28 cellular contexts compared by ENCODE assay signal in genomic region chr14:20215196-20215595, GRCh38. TPM values are rescaled to one million over a fixed set of nuclear protein-coding genes. Genes with fewer than 3 reads are reported as not detected.
DNase-seq lines count a peak whose midpoint lies in the region; ATAC-seq, FAIRE-seq and TF ChIP-seq lines count a peak whose summit lies in the region.
"Had no signal": no experiment of that assay in that cellular context is flagged by ENCODE, and none has a peak within 500 bp of the region (broad histone marks: within the 10 kb centered on the region; RNA-seq: fewer than 3 reads in every experiment).

No MANE protein-coding gene starts in this region.

- no peak overlapping the region for H2BK15ac ChIP-seq in IMR-90 (ENCODE audit: low read depth, low read length)

- H3K23ac ChIP-seq in IMR-90 (ENCODE audit: low read depth, low read length) = no peak overlapping the region

- TF ChIP-seq EP300 in HepG2 (IDR thresholded peaks at IDR 0.05; ENCODE audit: low read depth in 2 of 2, low read length in 2 of 2) (no peak), HepG2 (CRISPR knock-in tag; IDR thresholded peaks at IDR 0.05; ENCODE audit: borderline replicate concordance) (no peak)

- POLR2A ChIA-PET in HepG2 (lab: Yijun Ruan, JAX) (no interaction called here), IMR-90 (lab: Charles Lee; ENCODE audit: unreplicated experiment) (no interaction called here)

- no peak overlapping the region for H3K56ac ChIP-seq in IMR-90 (ENCODE audit: extremely low read depth, insufficient read depth, low read length)

- H3K9ac ChIP-seq in HepG2 (ENCODE audit: insufficient read depth, low read depth, low read length) (no peak overlapping the region), IMR-90 (ENCODE audit: low read depth, low read length) (no peak overlapping the region)

- CTCF ChIA-PET in HepG2 (lab: Yijun Ruan, JAX; ENCODE audit: low intra/inter-chr PET ratio, low total read pairs) (no interaction called here), IMR-90 (lab: Yijun Ruan, JAX) (interaction anchor here (0.6 kb wide), 1 partner anchor 276 kb away, joined by 3 read pairs; no protein-coding TSS in a partner anchor)

- no peak for TF ChIP-seq POLR2A in HepG2 (IDR thresholded peaks at IDR 0.05; ENCODE audit: insufficient read depth in 1 of 2, low read depth in 2 of 2, low read length in 2 of 2)
- TF ChIP-seq POLR2A in right lobe of liver (IDR thresholded peaks at IDR 0.05) = no peak
- TF ChIP-seq POLR2A in IMR-90 (IDR thresholded peaks at IDR 0.05; ENCODE audit: low read depth, low read length) = no peak

- no peak overlapping the region for H4K91ac ChIP-seq in IMR-90 (ENCODE audit: insufficient read depth, low read depth, low read length)

- H4K8ac ChIP-seq in IMR-90 (ENCODE audit: low read depth in 2 of 2, low read length in 2 of 2) = no peak overlapping the region

- in situ Hi-C loops in HepG2 (cut with HindIII; ENCODE audit: extremely low pct_ligation_motif_present, low pct_unique_long_range_greater_than_20kb) (no loop called here), IMR-90 (cut with MboI; ENCODE audit: low sequenced_read_pairs) (no loop called here)

- no peak overlapping the region for H3K4me2 ChIP-seq in HepG2 (ENCODE audit: low read depth, low read length)
- H3K4me2 ChIP-seq in IMR-90 (ENCODE audit: low read depth, low read length) = no peak overlapping the region

- no peaks in the 10 kb centered on the region for H3K36me3 ChIP-seq in HepG2 (replicated peaks in 1 of 2; ENCODE audit: control insufficient read depth in 1 of 2, insufficient read depth in 2 of 2, low read length in 2 of 2)
- no peaks in the 10 kb centered on the region for H3K36me3 ChIP-seq in right lobe of liver
- H3K36me3 ChIP-seq in IMR-90 (ENCODE audit: control insufficient read depth, insufficient read depth, low read length) = no peaks in the 10 kb centered on the region
- H3K36me3 ChIP-seq: BE2C, MG63 had no signal

- H2AK9ac ChIP-seq in IMR-90 (replicated peaks; ENCODE audit: low read depth, low read length, poor library complexity) = no peak overlapping the region

- TF ChIP-seq RAD21 in HepG2 (CRISPR knock-in tag; IDR thresholded peaks at IDR 0.05) (no peak), IMR-90 (IDR thresholded peaks at IDR 0.05; ENCODE audit: low read length) (no peak)

- H3K27ac ChIP-seq in HepG2 (ENCODE audit: extremely low read length, insufficient read depth, low read length) (no peak overlapping the region), right lobe of liver (no peak overlapping the region), IMR-90 (ENCODE audit: insufficient read depth, low read length) (no peak overlapping the region), dorsolateral prefrontal cortex (no peak overlapping the region)
- H3K27ac ChIP-seq: 22Rv1, RWPE1, SK-N-MC had no signal

- dilution Hi-C loops in IMR-90 (cut with HindIII; ENCODE audit: low sequenced_read_pairs, unreplicated experiment) = no loop called here

- H3K79me2 ChIP-seq in HepG2 (ENCODE audit: insufficient read depth, low read length) = no peaks in the 10 kb centered on the region

- no peak overlapping the region for H4K5ac ChIP-seq in IMR-90 (ENCODE audit: low read depth, low read length)

- H3K4me3 ChIP-seq in HepG2 (replicated peaks in 1 of 3; ENCODE audit: insufficient read depth in 1 of 3, low read depth in 2 of 3, low read length in 3 of 3) (no peak overlapping the region), right lobe of liver (no peak overlapping the region), IMR-90 (ENCODE audit: insufficient read depth, low read depth, low read length) (no peak overlapping the region), choroid plexus epithelial cell (ENCODE audit: low read depth, low read length) (no peak overlapping the region), dorsolateral prefrontal cortex (no peak overlapping the region)
- H3K4me3 ChIP-seq: MG63, SK-N-MC had no signal

- no peak overlapping the region for H3K18ac ChIP-seq in IMR-90 (ENCODE audit: low read depth, low read length)

- peaks cover 6% of the 10 kb centered on the region; the same call in 1 of the 2 replicates for H3K4me1 ChIP-seq in HepG2 (ENCODE audit: insufficient read depth, low read length)
- H3K4me1 ChIP-seq in right lobe of liver = no peaks in the 10 kb centered on the region
- H3K4me1 ChIP-seq in IMR-90 (ENCODE audit: control insufficient read depth, insufficient read depth, low read length) = no peaks in the 10 kb centered on the region
- H3K4me1 ChIP-seq: BE2C had no signal

- no peaks in the 10 kb centered on the region for H3K9me1 ChIP-seq in IMR-90 (ENCODE audit: insufficient read depth, low read length)

- H2AK5ac ChIP-seq in IMR-90 (ENCODE audit: low read depth, low read length) = no peak overlapping the region

- TF ChIP-seq CTCF in HepG2 (CRISPR knock-in tag; IDR thresholded peaks at IDR 0.05) (no peak), right lobe of liver (IDR thresholded peaks at IDR 0.05) (no peak), IMR-90 (conservative IDR thresholded peaks at IDR 0.05; ENCODE audit: low read depth, low read length) (no peak), choroid plexus epithelial cell (conservative IDR thresholded peaks at IDR 0.05; ENCODE audit: low read depth, low read length) (no peak), dorsolateral prefrontal cortex (IDR thresholded peaks at IDR 0.05 in 54 of 56, conservative IDR thresholded peaks at IDR 0.05 in 2 of 56; ENCODE audit: low read depth in 1 of 56, partially characterized antibody in 56 of 56) (no peak)

- ATAC-seq in HepG2 = no peak
- no peak for ATAC-seq in right lobe of liver
- ATAC-seq in IMR-90 (ENCODE audit: low read depth) = no peak
- no peak for ATAC-seq in GM21447 (IDR thresholded peaks at IDR 0.05; ENCODE audit: unreplicated experiment)

- H2BK120ac ChIP-seq in IMR-90 (ENCODE audit: low read depth, low read length) = no peak overlapping the region

- 8% methylated on average over 2 of the region's 2 CpGs for WGBS in HepG2 (ENCODE audit: low lambda C conversion rate)
- 15% methylated on average over 2 of the region's 2 CpGs for WGBS in right lobe of liver (ENCODE audit: insufficient coverage, low coverage, low lambda C conversion rate, missing lambda C conversion rate)
- no CpG with 5 or more reads among the region's 2 CpGs for WGBS in IMR-90 (ENCODE audit: extremely low coverage in 2 of 2, insufficient read length in 1 of 2), 2 experiments

- no peak for DNase-seq in HepG2 (ENCODE audit: low spot score)
- no peak for DNase-seq in right lobe of liver
- no peak for DNase-seq in IMR-90
- peak; percentile 1 for DNase-seq in choroid plexus epithelial cell (ENCODE audit: low read depth)
- peak; percentile 13 for DNase-seq in stromal cell of bone marrow (ENCODE audit: low read depth)
- no peak for DNase-seq in dorsolateral prefrontal cortex
- DNase-seq in SIG-M5 (lab: John Stamatoyannopoulos, UW) = no peak
- DNase-seq: BE2C; CD8-positive, alpha-beta memory T cell; DMS 273 treated with DMSO at 0.1 percent for 48 hours; DMS79; GOT3; HCEC 1CT; KBM-7; MG63; NCI-H1105 treated with DMSO at 0.1 percent for 48 hours; NCI-H2081 treated with DMSO at 0.1 percent for 48 hours; NCI-H2171; NCI-H226; NCI-H510A; NCI-H69; SHP77; SW 1271 had no signal

- H3K9me3 ChIP-seq in HepG2 (ENCODE audit: low read length) (no peaks in the 10 kb centered on the region), right lobe of liver (no peaks in the 10 kb centered on the region), IMR-90 (ENCODE audit: control insufficient read depth, insufficient read depth, low read length) (no peaks in the 10 kb centered on the region)
- H3K9me3 ChIP-seq: BE2C had no signal

- H2BK20ac ChIP-seq in IMR-90 (ENCODE audit: low read depth, low read length) = no peak overlapping the region

- no peak overlapping the region for H2BK5ac ChIP-seq in IMR-90 (ENCODE audit: low read depth, low read length, poor library complexity, severe bottlenecking)

- H3K4ac ChIP-seq in IMR-90 (ENCODE audit: low read depth, low read length) = no peak overlapping the region

- no peaks in the 10 kb centered on the region for H3K79me1 ChIP-seq in IMR-90 (ENCODE audit: low read depth in 1 of 2, low read length in 2 of 2)

- no peaks in the 10 kb centered on the region for H4K20me1 ChIP-seq in HepG2 (ENCODE audit: insufficient read depth, low read length)
- no peaks in the 10 kb centered on the region for H4K20me1 ChIP-seq in IMR-90 (ENCODE audit: insufficient read depth, low read length)

- H2AFZ ChIP-seq in HepG2 (ENCODE audit: low read length) (no peak overlapping the region), IMR-90 (replicated peaks; ENCODE audit: low read length, poor library complexity) (no peak overlapping the region)

- no TSS peak for BruUV-seq in HepG2 (replicated peaks; lab: Mats Ljungman, UMichigan)
- BruUV-seq in IMR-90 (replicated peaks; lab: Mats Ljungman, UMichigan) = no TSS peak

- H3K27me3 ChIP-seq in HepG2 (ENCODE audit: control insufficient read depth in 1 of 2, insufficient read depth in 2 of 2, low read length in 2 of 2) (no peaks in the 10 kb centered on the region), right lobe of liver (no peaks in the 10 kb centered on the region), IMR-90 (ENCODE audit: control insufficient read depth, insufficient read depth, low read length) (no peaks in the 10 kb centered on the region), dorsolateral prefrontal cortex (peaks cover 0 to 24% (median 3%) of the 10 kb centered on the region in 45 donors)
- H3K27me3 ChIP-seq: BE2C, MG63 had no signal

- no peak overlapping the region for H3K14ac ChIP-seq in IMR-90 (replicated peaks; ENCODE audit: low read depth, low read length)

- intact Hi-C loops in HepG2 (cut with micrococcal nuclease; ENCODE audit: unreplicated experiment) (no loop called here), right lobe of liver (cut with DNase I) (no loop called here), IMR-90 (cut with micrococcal nuclease) (no loop called here), dorsolateral prefrontal cortex (cut with DNase I) (no loop called here)

- FAIRE-seq in HepG2 (lab: Jason Lieb, UNC) = no peak

RNA-seq across cellular contexts. Expression of gene OR11H6, which starts 8.3 kb away (rescaled TPM):
- total RNA-seq in HepG2 (2016; rRNA removed; fragmentation: Illumina TruSeq; extraction: Trizol) (not detected in 2 replicates), right lobe of liver (not detected), IMR-90 (2012; rRNA removed) (not detected in 2 replicates), dorsolateral prefrontal cortex (not detected)
- total RNA-seq in HepG2 (2016; cell fraction: cytosol; rRNA removed; fragmentation: Illumina TruSeq; extraction: Trizol; ENCODE audit: low read depth) = not detected in 2 replicates
- not detected in 2 replicates for total RNA-seq in HepG2 (2016; cell fraction: insoluble cytoplasmic fraction; rRNA removed; fragmentation: Illumina TruSeq; extraction: Trizol)
- not detected in 2 replicates for total RNA-seq in HepG2 (2016; cell fraction: membrane; rRNA removed; fragmentation: Illumina TruSeq; extraction: Trizol)
- not detected in 2 replicates for total RNA-seq in HepG2 (2016; cell fraction: nucleus; rRNA removed; fragmentation: Illumina TruSeq; extraction: Trizol)
- polyA plus RNA-seq in HepG2 (2011; rRNA removed) (not detected in 2 replicates), IMR-90 (2012; rRNA removed) (not detected in 2 replicates)
- polyA plus RNA-seq in HepG2 (2011; cell fraction: cytosol; rRNA removed) = not detected in 2 replicates
- not detected in 2 replicates for polyA plus RNA-seq in HepG2 (2011; cell fraction: nucleus; rRNA removed)
- polyA plus RNA-seq in HepG2 (2012) = not detected in 2 replicates
- polyA plus RNA-seq in HepG2 (2016; cell fraction: cytosol; fragmentation: Illumina TruSeq; extraction: Trizol; ENCODE audit: low read depth) = not detected in 2 replicates
- not detected in 2 replicates for polyA plus RNA-seq in HepG2 (2016; cell fraction: insoluble cytoplasmic fraction; fragmentation: Illumina TruSeq; extraction: Trizol; ENCODE audit: low read depth)
- not detected in 2 replicates for polyA plus RNA-seq in HepG2 (2016; cell fraction: membrane; fragmentation: Illumina TruSeq; extraction: Trizol; ENCODE audit: low read depth)
- not detected in 2 replicates for polyA plus RNA-seq in HepG2 (2016; cell fraction: nucleus; fragmentation: Illumina TruSeq; extraction: Trizol; ENCODE audit: insufficient read depth, low read depth)
- polyA minus RNA-seq in HepG2 (2011; rRNA and poly(A)+ RNA removed; ENCODE audit: low replicate concordance) = not detected in 2 replicates
- not detected in 2 replicates for polyA minus RNA-seq in HepG2 (2011; cell fraction: cytosol; rRNA and poly(A)+ RNA removed)
- not detected in 2 replicates for polyA minus RNA-seq in HepG2 (2011; cell fraction: nucleus; rRNA and poly(A)+ RNA removed)
- not detected in 2 replicates for polyA plus RNA-seq in IMR-90 (2012; cell fraction: cytosol; rRNA removed)
- polyA plus RNA-seq in IMR-90 (2012; cell fraction: nucleus; rRNA removed; ENCODE audit: low replicate concordance) = not detected in 2 replicates
- total RNA-seq: CD8-positive, alpha-beta memory T cell had no signal
- polyA plus RNA-seq: CD14-positive monocyte; CD8-positive, alpha-beta memory T cell had no signal

RNA-seq across cellular contexts. Expression of gene OR11H7, which starts 13.6 kb away (rescaled TPM):
- total RNA-seq in HepG2 (2016; rRNA removed; fragmentation: Illumina TruSeq; extraction: Trizol) (not detected in 2 replicates), right lobe of liver (not detected), IMR-90 (2012; rRNA removed) (not detected in 2 replicates), dorsolateral prefrontal cortex (not detected)
- total RNA-seq in HepG2 (2016; cell fraction: cytosol; rRNA removed; fragmentation: Illumina TruSeq; extraction: Trizol; ENCODE audit: low read depth) = not detected in 2 replicates
- total RNA-seq in HepG2 (2016; cell fraction: insoluble cytoplasmic fraction; rRNA removed; fragmentation: Illumina TruSeq; extraction: Trizol) = not detected in 2 replicates
- total RNA-seq in HepG2 (2016; cell fraction: membrane; rRNA removed; fragmentation: Illumina TruSeq; extraction: Trizol) = not detected in 2 replicates
- not detected in 2 replicates for total RNA-seq in HepG2 (2016; cell fraction: nucleus; rRNA removed; fragmentation: Illumina TruSeq; extraction: Trizol)
- polyA plus RNA-seq in HepG2 (2011; rRNA removed) (not detected in 2 replicates), IMR-90 (2012; rRNA removed) (not detected in 2 replicates)
- not detected in 2 replicates for polyA plus RNA-seq in HepG2 (2011; cell fraction: cytosol; rRNA removed)
- polyA plus RNA-seq in HepG2 (2011; cell fraction: nucleus; rRNA removed) = not detected in 2 replicates
- not detected in 2 replicates for polyA plus RNA-seq in HepG2 (2012)
- polyA plus RNA-seq in HepG2 (2016; cell fraction: cytosol; fragmentation: Illumina TruSeq; extraction: Trizol; ENCODE audit: low read depth) = not detected in 2 replicates
- not detected in 2 replicates for polyA plus RNA-seq in HepG2 (2016; cell fraction: insoluble cytoplasmic fraction; fragmentation: Illumina TruSeq; extraction: Trizol; ENCODE audit: low read depth)
- polyA plus RNA-seq in HepG2 (2016; cell fraction: membrane; fragmentation: Illumina TruSeq; extraction: Trizol; ENCODE audit: low read depth) = not detected in 2 replicates
- polyA plus RNA-seq in HepG2 (2016; cell fraction: nucleus; fragmentation: Illumina TruSeq; extraction: Trizol; ENCODE audit: insufficient read depth, low read depth) = not detected in 2 replicates
- not detected in 2 replicates for polyA minus RNA-seq in HepG2 (2011; rRNA and poly(A)+ RNA removed; ENCODE audit: low replicate concordance)
- not detected in 2 replicates for polyA minus RNA-seq in HepG2 (2011; cell fraction: cytosol; rRNA and poly(A)+ RNA removed)
- not detected in 2 replicates for polyA minus RNA-seq in HepG2 (2011; cell fraction: nucleus; rRNA and poly(A)+ RNA removed)
- polyA plus RNA-seq in IMR-90 (2012; cell fraction: cytosol; rRNA removed) = not detected in 2 replicates
- not detected in 2 replicates for polyA plus RNA-seq in IMR-90 (2012; cell fraction: nucleus; rRNA removed; ENCODE audit: low replicate concordance)
- total RNA-seq: CD8-positive, alpha-beta memory T cell had no signal
- polyA plus RNA-seq: CD14-positive monocyte; CD8-positive, alpha-beta memory T cell had no signal

RNA-seq across cellular contexts. Expression of gene OR11H4, which starts 23.9 kb away (rescaled TPM):
- total RNA-seq in HepG2 (2016; rRNA removed; fragmentation: Illumina TruSeq; extraction: Trizol) (not detected in 2 replicates), right lobe of liver (not detected), IMR-90 (2012; rRNA removed) (not detected in 2 replicates), dorsolateral prefrontal cortex (not detected)
- total RNA-seq in HepG2 (2016; cell fraction: cytosol; rRNA removed; fragmentation: Illumina TruSeq; extraction: Trizol; ENCODE audit: low read depth) = not detected in 2 replicates
- total RNA-seq in HepG2 (2016; cell fraction: insoluble cytoplasmic fraction; rRNA removed; fragmentation: Illumina TruSeq; extraction: Trizol) = not detected in 2 replicates
- not detected in 2 replicates for total RNA-seq in HepG2 (2016; cell fraction: membrane; rRNA removed; fragmentation: Illumina TruSeq; extraction: Trizol)
- not detected in 2 replicates for total RNA-seq in HepG2 (2016; cell fraction: nucleus; rRNA removed; fragmentation: Illumina TruSeq; extraction: Trizol)
- polyA plus RNA-seq in HepG2 (2011; rRNA removed) (not detected in 2 replicates), IMR-90 (2012; rRNA removed) (not detected in 2 replicates)
- polyA plus RNA-seq in HepG2 (2011; cell fraction: cytosol; rRNA removed) = not detected in 2 replicates
- not detected in 2 replicates for polyA plus RNA-seq in HepG2 (2011; cell fraction: nucleus; rRNA removed)
- polyA plus RNA-seq in HepG2 (2012) = not detected in 2 replicates
- polyA plus RNA-seq in HepG2 (2016; cell fraction: cytosol; fragmentation: Illumina TruSeq; extraction: Trizol; ENCODE audit: low read depth) = not detected in 2 replicates
- polyA plus RNA-seq in HepG2 (2016; cell fraction: insoluble cytoplasmic fraction; fragmentation: Illumina TruSeq; extraction: Trizol; ENCODE audit: low read depth) = not detected in 2 replicates
- not detected in 2 replicates for polyA plus RNA-seq in HepG2 (2016; cell fraction: membrane; fragmentation: Illumina TruSeq; extraction: Trizol; ENCODE audit: low read depth)
- not detected in 2 replicates for polyA plus RNA-seq in HepG2 (2016; cell fraction: nucleus; fragmentation: Illumina TruSeq; extraction: Trizol; ENCODE audit: insufficient read depth, low read depth)
- not detected in 2 replicates for polyA minus RNA-seq in HepG2 (2011; rRNA and poly(A)+ RNA removed; ENCODE audit: low replicate concordance)
- not detected in 2 replicates for polyA minus RNA-seq in HepG2 (2011; cell fraction: cytosol; rRNA and poly(A)+ RNA removed)
- not detected in 2 replicates for polyA minus RNA-seq in HepG2 (2011; cell fraction: nucleus; rRNA and poly(A)+ RNA removed)
- polyA plus RNA-seq in IMR-90 (2012; cell fraction: cytosol; rRNA removed) = not detected in 2 replicates
- not detected in 2 replicates for polyA plus RNA-seq in IMR-90 (2012; cell fraction: nucleus; rRNA removed; ENCODE audit: low replicate concordance)
- total RNA-seq: CD8-positive, alpha-beta memory T cell had no signal
- polyA plus RNA-seq: CD14-positive monocyte; CD8-positive, alpha-beta memory T cell had no signal

RNA-seq across cellular contexts. Expression of gene OR11G2, which starts 24.5 kb away (rescaled TPM):
- total RNA-seq in HepG2 (2016; rRNA removed; fragmentation: Illumina TruSeq; extraction: Trizol) (not detected in 2 replicates), right lobe of liver (not detected), IMR-90 (2012; rRNA removed) (not detected in 2 replicates), dorsolateral prefrontal cortex (not detected)
- total RNA-seq in HepG2 (2016; cell fraction: cytosol; rRNA removed; fragmentation: Illumina TruSeq; extraction: Trizol; ENCODE audit: low read depth) = not detected in 2 replicates
- total RNA-seq in HepG2 (2016; cell fraction: insoluble cytoplasmic fraction; rRNA removed; fragmentation: Illumina TruSeq; extraction: Trizol) = not detected in 2 replicates
- not detected in 2 replicates for total RNA-seq in HepG2 (2016; cell fraction: membrane; rRNA removed; fragmentation: Illumina TruSeq; extraction: Trizol)
- not detected in 2 replicates for total RNA-seq in HepG2 (2016; cell fraction: nucleus; rRNA removed; fragmentation: Illumina TruSeq; extraction: Trizol)
- polyA plus RNA-seq in HepG2 (2011; rRNA removed) (not detected in 2 replicates), IMR-90 (2012; rRNA removed) (not detected in 2 replicates)
- not detected in 2 replicates for polyA plus RNA-seq in HepG2 (2011; cell fraction: cytosol; rRNA removed)
- not detected in 2 replicates for polyA plus RNA-seq in HepG2 (2011; cell fraction: nucleus; rRNA removed)
- polyA plus RNA-seq in HepG2 (2012) = not detected in 2 replicates
- not detected in 2 replicates for polyA plus RNA-seq in HepG2 (2016; cell fraction: cytosol; fragmentation: Illumina TruSeq; extraction: Trizol; ENCODE audit: low read depth)
- polyA plus RNA-seq in HepG2 (2016; cell fraction: insoluble cytoplasmic fraction; fragmentation: Illumina TruSeq; extraction: Trizol; ENCODE audit: low read depth) = not detected in 2 replicates
- not detected in 2 replicates for polyA plus RNA-seq in HepG2 (2016; cell fraction: membrane; fragmentation: Illumina TruSeq; extraction: Trizol; ENCODE audit: low read depth)
- polyA plus RNA-seq in HepG2 (2016; cell fraction: nucleus; fragmentation: Illumina TruSeq; extraction: Trizol; ENCODE audit: insufficient read depth, low read depth) = not detected in 2 replicates
- not detected in 2 replicates for polyA minus RNA-seq in HepG2 (2011; rRNA and poly(A)+ RNA removed; ENCODE audit: low replicate concordance)
- polyA minus RNA-seq in HepG2 (2011; cell fraction: cytosol; rRNA and poly(A)+ RNA removed) = not detected in 2 replicates
- polyA minus RNA-seq in HepG2 (2011; cell fraction: nucleus; rRNA and poly(A)+ RNA removed) = not detected in 2 replicates
- polyA plus RNA-seq in IMR-90 (2012; cell fraction: cytosol; rRNA removed) = not detected in 2 replicates
- polyA plus RNA-seq in IMR-90 (2012; cell fraction: nucleus; rRNA removed; ENCODE audit: low replicate concordance) = not detected in 2 replicates
- total RNA-seq: CD8-positive, alpha-beta memory T cell had no signal
- polyA plus RNA-seq: CD14-positive monocyte; CD8-positive, alpha-beta memory T cell had no signal

Comparison
In these comparisons a context has a peak if more than half of its experiments do, and no peak if none do; other contexts are left out.
1. DNase-seq: peak in choroid plexus epithelial cell (single experiment) and stromal cell of bone marrow (single experiment); none in HepG2 (single experiment), right lobe of liver (0 of 3), IMR-90 (single experiment), dorsolateral prefrontal cortex (0 of 10) and SIG-M5 (single experiment).